10 cellular contexts compared by ENCODE assay signal in genomic region chr1:62062087-62062486, GRCh38.
"Had no signal": no experiment of that assay in that cellular context is flagged by ENCODE, and none has a peak within 500 bp of the region (broad histone marks: within the 10 kb centered on the region; RNA-seq: fewer than 3 reads in every experiment).

No MANE protein-coding gene starts in this region.

- H3K27ac ChIP-seq: GM23248, HL-60 had no signal

- H3K4me3 Mint-ChIP-seq: HFFc6, IgD-negative memory B cell had no signal

- H3K4me1 Mint-ChIP-seq: IgD-negative memory B cell had no signal

- DNase-seq: GM23248, GOT3, H7, HFFc6, KG1 had no signal

- H3K27me3 Mint-ChIP-seq: IgD-negative memory B cell had no signal

- ATAC-seq: HCT116, HepG2 had no signal

- H3K36me3 ChIP-seq: HAP-1 had no signal

- H3K27ac Mint-ChIP-seq: HFFc6, IgD-negative memory B cell had no signal

- H3K9me3 Mint-ChIP-seq: IgD-negative memory B cell had no signal

- H3K4me3 ChIP-seq: GM23248, HAP-1 had no signal
